Comparison of ENCODE assay signal across 17 cellular contexts in genomic region chr15:101478701-101479341, GRCh38. TPM values are rescaled to one million over a fixed set of nuclear protein-coding genes. Genes with fewer than 3 reads are reported as not detected.
A peak's percentile ranks its signal among the peaks of the same experiment; 100 is the strongest.
DNase-seq lines count a peak whose midpoint lies in the region; ATAC-seq and TF ChIP-seq lines count a peak whose summit lies in the region.
"Had no signal": no experiment of that assay in that cellular context is flagged by ENCODE, and none has a peak within 500 bp of the region (broad histone marks: within the 10 kb centered on the region; RNA-seq: fewer than 3 reads in every experiment).

No MANE protein-coding gene starts in this region.

- peak; percentile 20 for DNase-seq in cardiac septum (ENCODE audit: low spot score)
- no peak for DNase-seq in Right ventricle myocardium superior
- DNase-seq in NCI-H2081 (lab: John Stamatoyannopoulos, UW), result no peak
- DNase-seq in omental fat pad (ENCODE audit: low spot score), result no peak
- DNase-seq: CD8-positive, alpha-beta T cell; DND-41; KBM-7; NCI-H1436; NCI-H2029; NCI-H510A; PC-9 had no signal

- no peak for TF ChIP-seq CTCF in omental fat pad (IDR thresholded peaks at IDR 0.05)

- no peaks in the 10 kb centered on the region for H3K27me3 ChIP-seq in layer of hippocampus (ENCODE audit: control insufficient read depth, insufficient read depth, low read length)
- H3K27me3 ChIP-seq: BLaER1 had no signal

- intact Hi-C loops in cardiac septum (cut with DNase I) (no loop called here), Right ventricle myocardium superior (cut with DNase I) (no loop called here)

- ATAC-seq in Right ventricle myocardium superior (ENCODE audit: poor library complexity) (no peak), HG03139 (IDR thresholded peaks at IDR 0.05; ENCODE audit: unreplicated experiment) (no peak), omental fat pad (ENCODE audit: low FRiP score) (no peak)
- ATAC-seq: CD8-positive, alpha-beta T cell; HCT116 had no signal

- H3K27ac ChIP-seq in angular gyrus (ENCODE audit: low read depth, low read length) (peak overlapping the region; percentile 95), layer of hippocampus (ENCODE audit: low read depth, low read length) (peak overlapping the region; percentile 91), temporal lobe (ENCODE audit: low read depth, low read length) (peak overlapping the region; percentile 97)
- H3K27ac ChIP-seq: BLaER1, PC-9 had no signal

RNA-seq across cellular contexts. Expression of gene PCSK6, which starts 10.7 kb away (rescaled TPM):
- total RNA-seq in cardiac septum (10.6 TPM), Right ventricle myocardium superior (34.7 TPM), temporal lobe (11.8 TPM), omental fat pad (10 to 100 TPM in 3 of 4 donors, 1 to 10 TPM in 1; 9.7 to 20.5 (median 13.1) TPM)
